Comparison of ENCODE assay signal across 10 cellular contexts in the genomic region with DNA sequence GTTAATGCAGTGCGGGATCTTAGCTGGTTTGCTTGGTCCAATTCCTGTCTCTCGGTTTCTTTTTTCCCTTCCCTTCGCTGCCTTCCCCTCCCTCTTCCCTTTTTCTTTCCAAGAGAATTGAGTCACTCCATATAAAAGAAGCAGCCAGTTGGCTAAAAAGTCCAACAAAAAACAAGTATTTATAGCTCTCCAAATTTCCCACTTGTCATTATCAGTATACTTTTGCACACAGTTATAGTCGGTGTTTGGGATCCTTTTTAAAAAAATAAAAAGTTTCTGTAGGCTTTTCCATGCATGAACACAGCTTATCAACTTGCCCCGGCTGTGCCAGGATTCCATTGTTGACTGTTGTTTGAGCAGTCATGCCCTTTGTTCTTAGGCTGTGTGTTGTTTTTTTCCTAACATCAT. TPM values are rescaled to one million over a fixed set of nuclear protein-coding genes. Genes with fewer than 3 reads are reported as not detected.
DNase-seq lines count a peak whose midpoint lies in the region; ATAC-seq and TF ChIP-seq lines count a peak whose summit lies in the region.
"Had no signal": no experiment of that assay in that cellular context is flagged by ENCODE, and none has a peak within 500 bp of the region (broad histone marks: within the 10 kb centered on the region; RNA-seq: fewer than 3 reads in every experiment).

No MANE protein-coding gene starts in this region.

- H3K4me1 Mint-ChIP-seq in endodermal cell, result peaks cover 43% of the 10 kb centered on the region
- peaks cover 12% of the 10 kb centered on the region for H3K4me1 Mint-ChIP-seq in mesothelial cell of epicardium

- TF ChIP-seq CTCF in endodermal cell (conservative IDR thresholded peaks at IDR 0.05) (no peak), mesothelial cell of epicardium (IDR thresholded peaks at IDR 0.05; ENCODE audit: unreplicated experiment) (no peak), thyroid gland (IDR thresholded peaks at IDR 0.05) (no peak)

- no peaks in the 10 kb centered on the region for H3K27me3 Mint-ChIP-seq in endodermal cell (ENCODE audit: insufficient read depth)
- no peaks in the 10 kb centered on the region for H3K27me3 Mint-ChIP-seq in mesothelial cell of epicardium (ENCODE audit: low read depth)
- H3K27me3 Mint-ChIP-seq: activated B cell treated with CpG ODN at 0.5 μM for 24 hours had no signal

- H3K4me3 ChIP-seq in SJSA1, result no peak overlapping the region
- H3K4me3 ChIP-seq in endodermal cell (ENCODE audit: low read length), result no peak overlapping the region
- no peak overlapping the region for H3K4me3 ChIP-seq in thyroid gland (replicated peaks in 1 of 3)

- DNase-seq in SJSA1 (ENCODE audit: low read depth in 1 of 2, low spot score in 2 of 2), result peak in 1 of 2 experiments; percentile 54
- DNase-seq in endodermal cell, result no peak
- no peak for DNase-seq in mesothelial cell of epicardium (ENCODE audit: low spot score in 2 of 2, unreplicated experiment in 2 of 2)
- peak in 1 of 2 donors; percentile 50 for DNase-seq in thyroid gland
- DNase-seq: activated B cell treated with CpG ODN at 0.5 μM for 24 hours, cortex of kidney, NCI-H526 treated with DMSO at 0.1 percent for 48 hours had no signal

- WGBS in endodermal cell (ENCODE audit: insufficient coverage in 1 of 2, insufficient read length in 1 of 2), 2 experiments, result 70 to 89% methylated on average over 3 to 5 of the region's 5 CpGs
- WGBS in thyroid gland, 2 donors, result 40 to 43% methylated on average over 5 of the region's 5 CpGs

- H3K36me3 ChIP-seq in SJSA1 (peaks cover 4% of the 10 kb centered on the region), endodermal cell (ENCODE audit: control insufficient read depth, insufficient read depth, low read length) (peaks cover 7% of the 10 kb centered on the region), thyroid gland (no peaks in the 10 kb centered on the region)

- H3K27ac Mint-ChIP-seq in endodermal cell (peak overlapping the region; percentile 38), mesothelial cell of epicardium (peak overlapping the region; percentile 69)

- H3K4me3 Mint-ChIP-seq in endodermal cell (no peak overlapping the region), mesothelial cell of epicardium (no peak overlapping the region)
- H3K4me3 Mint-ChIP-seq: activated B cell treated with CpG ODN at 0.5 μM for 24 hours had no signal

- H3K36me3 Mint-ChIP-seq in endodermal cell (ENCODE audit: low read depth), result no peaks in the 10 kb centered on the region
- no peaks in the 10 kb centered on the region for H3K36me3 Mint-ChIP-seq in mesothelial cell of epicardium

- no peak for ATAC-seq in HG03442 (IDR thresholded peaks at IDR 0.05; ENCODE audit: unreplicated experiment)
- no peak for ATAC-seq in GM18520 (IDR thresholded peaks at IDR 0.05; ENCODE audit: unreplicated experiment)
- no peak for ATAC-seq in HG03521 (IDR thresholded peaks at IDR 0.05; ENCODE audit: unreplicated experiment)

- no peak overlapping the region for H3K9ac ChIP-seq in endodermal cell (ENCODE audit: extremely low read depth, low read length, poor library complexity, severe bottlenecking)

- no peaks in the 10 kb centered on the region for H3K9me3 ChIP-seq in SJSA1 (replicated peaks)
- no peaks in the 10 kb centered on the region for H3K9me3 ChIP-seq in endodermal cell (ENCODE audit: control insufficient read depth, low read length)
- no peaks in the 10 kb centered on the region for H3K9me3 ChIP-seq in thyroid gland

- H3K9me3 Mint-ChIP-seq in endodermal cell (no peaks in the 10 kb centered on the region), mesothelial cell of epicardium (no peaks in the 10 kb centered on the region)
- H3K9me3 Mint-ChIP-seq: activated B cell treated with CpG ODN at 0.5 μM for 24 hours had no signal

- no peak for TF ChIP-seq POLR2A in thyroid gland (IDR thresholded peaks at IDR 0.05)

- intact Hi-C loops in thyroid gland (cut with DNase I), result no loop called here

- H3K4me1 ChIP-seq in SJSA1 (replicated peaks), result peaks cover 39% of the 10 kb centered on the region
- peaks cover 19% of the 10 kb centered on the region for H3K4me1 ChIP-seq in endodermal cell (ENCODE audit: control insufficient read depth, insufficient read depth, low read length)
- peaks cover 15 to 37% of the 10 kb centered on the region in 2 donors for H3K4me1 ChIP-seq in thyroid gland

- H3K27ac ChIP-seq in SJSA1 (peak overlapping the region; percentile 62), endodermal cell (ENCODE audit: low read depth, low read length) (no peak overlapping the region), thyroid gland (peak overlapping the region; percentile 54 to 80 (median 62))

- H3K27me3 ChIP-seq in SJSA1 (replicated peaks), result no peaks in the 10 kb centered on the region
- H3K27me3 ChIP-seq in endodermal cell (ENCODE audit: control insufficient read depth, insufficient read depth, low read length, poor library complexity, severe bottlenecking), result no peaks in the 10 kb centered on the region
- H3K27me3 ChIP-seq in thyroid gland, result no peaks in the 10 kb centered on the region

RNA-seq across cellular contexts. Expression of gene HMOX2, which starts 24.9 kb away (rescaled TPM):
- total RNA-seq in SJSA1 (2014; rRNA removed; shearing (Covaris generic)), result 48.5 and 49.3 TPM in 2 replicates
- total RNA-seq in endodermal cell, result 10 to 100 TPM; 26.3 to 27.7 TPM
- polyA plus RNA-seq in endodermal cell (2013, experiment 1 of 2), result 19.0 TPM
- 18.3 TPM for polyA plus RNA-seq in endodermal cell (2013, experiment 2 of 2)
- 26.3 to 30.9 TPM (median 27.5 TPM) in 3 replicates for total RNA-seq in mesothelial cell of epicardium
- total RNA-seq in thyroid gland, result 10 to 100 TPM; 36.0 to 63.2 (median 50.5) TPM

RNA-seq across cellular contexts. Expression of gene NMRAL1, which starts 26.6 kb away (rescaled TPM):
- 9.5 and 14.5 TPM in 2 replicates for total RNA-seq in SJSA1 (2014; rRNA removed; shearing (Covaris generic))
- total RNA-seq in endodermal cell, result 10 to 100 TPM; 56.9 to 75.2 TPM
- 20.8 TPM for polyA plus RNA-seq in endodermal cell (2013, experiment 1 of 2)
- 22.4 TPM for polyA plus RNA-seq in endodermal cell (2013, experiment 2 of 2)
- 55.3 to 59.1 TPM (median 56.0 TPM) in 3 replicates for total RNA-seq in mesothelial cell of epicardium
- 10 to 100 TPM; 40.0 to 88.8 (median 57.6) TPM for total RNA-seq in thyroid gland

RNA-seq across cellular contexts. Expression of gene CDIP1, which starts 37.5 kb away (rescaled TPM):
- 5.1 and 7.9 TPM in 2 replicates for total RNA-seq in SJSA1 (2014; rRNA removed; shearing (Covaris generic))
- 10 to 100 TPM; 41.8 to 64.4 TPM for total RNA-seq in endodermal cell
- polyA plus RNA-seq in endodermal cell (2013, experiment 1 of 2), result 41.6 TPM
- 36.6 TPM for polyA plus RNA-seq in endodermal cell (2013, experiment 2 of 2)
- 24.2 to 28.2 TPM (median 27.0 TPM) in 3 replicates for total RNA-seq in mesothelial cell of epicardium
- total RNA-seq in thyroid gland, result 10 to 100 TPM; 15.5 to 25.4 (median 25.2) TPM

RNA-seq across cellular contexts. Expression of gene C16orf96, which starts 55.1 kb away (rescaled TPM):
- total RNA-seq in SJSA1 (2014; rRNA removed; shearing (Covaris generic)), result not detected in 2 replicates
- 1 to 10 TPM; 1.5 to 1.6 TPM for total RNA-seq in endodermal cell
- 0.57 TPM for polyA plus RNA-seq in endodermal cell (2013, experiment 1 of 2)
- 0.70 TPM for polyA plus RNA-seq in endodermal cell (2013, experiment 2 of 2)
- total RNA-seq in mesothelial cell of epicardium, result 0.45 to 0.95 TPM (median 0.58 TPM) in 3 replicates
- under 1 TPM; 0.11 to 0.88 (median 0.62) TPM for total RNA-seq in thyroid gland
